In genomic region chr20:10511507-10512231, GRCh38 we compare ENCODE assay signal across 8 cellular contexts.
DNase-seq lines count a peak whose midpoint lies in the region; ATAC-seq and TF ChIP-seq lines count a peak whose summit lies in the region.

No MANE protein-coding gene starts in this region.

- H3K4me1 Mint-ChIP-seq in activated naive CD8-positive, alpha-beta T cell treated with anti-CD3 and anti-CD28 coated beads for 36 hours, result peaks cover 22% of the 10 kb centered on the region

- H3K36me3 ChIP-seq in HUES64 (ENCODE audit: insufficient read depth, low read length) (no peaks in the 10 kb centered on the region), SK-N-MC (ENCODE audit: insufficient read depth, low read length) (no peaks in the 10 kb centered on the region), heart left ventricle (no peaks in the 10 kb centered on the region), rectal smooth muscle tissue (ENCODE audit: control insufficient read depth, insufficient read depth, low read length) (no peaks in the 10 kb centered on the region)

- DNase-seq in Daoy (ENCODE audit: low read depth), result peak; percentile 97
- no peak for DNase-seq in SK-N-MC (ENCODE audit: low read depth, low spot score)
- DNase-seq in activated naive CD8-positive, alpha-beta T cell treated with anti-CD3 and anti-CD28 coated beads for 36 hours, result peak; percentile 71
- DNase-seq in heart left ventricle, result peak; percentile 77 to 81 (median 79)
- DNase-seq in NCI-H128 (lab: John Stamatoyannopoulos, UW; ENCODE audit: unreplicated experiment), result no peak

- H3K36me3 Mint-ChIP-seq in activated naive CD8-positive, alpha-beta T cell treated with anti-CD3 and anti-CD28 coated beads for 36 hours, result peaks cover 11% of the 10 kb centered on the region

- H3K27ac Mint-ChIP-seq in activated naive CD8-positive, alpha-beta T cell treated with anti-CD3 and anti-CD28 coated beads for 36 hours, result peak overlapping the region; percentile 72

- TF ChIP-seq POLR2A in heart left ventricle (IDR thresholded peaks at IDR 0.05), result no peak

- H3K4me3 ChIP-seq in HUES64 (ENCODE audit: low read length) (no peak overlapping the region), SK-N-MC (peak overlapping the region; percentile 57), heart left ventricle (peak overlapping the region in 1 of 12 donors; percentile 19), rectal smooth muscle tissue (ENCODE audit: low read length) (peak overlapping the region; percentile 41)

- no peak for TF ChIP-seq CTCF in heart left ventricle (IDR thresholded peaks at IDR 0.05)

- peak; percentile 98 for ATAC-seq in GM21576 (IDR thresholded peaks at IDR 0.05; ENCODE audit: unreplicated experiment)
- ATAC-seq in heart left ventricle, result peak; percentile 87 to 99 (median 97)

- intact Hi-C loops in heart left ventricle (cut with DNase I), result no loop called here

- H3K4me1 ChIP-seq in HUES64 (ENCODE audit: insufficient read depth, low read length) (peaks cover 40% of the 10 kb centered on the region), heart left ventricle (peaks cover 0 to 66% (median 30%) of the 10 kb centered on the region in 12 donors), rectal smooth muscle tissue (ENCODE audit: control insufficient read depth, insufficient read depth, low read length) (peaks cover 37% of the 10 kb centered on the region)

- H3K27ac ChIP-seq in HUES64 (ENCODE audit: low read depth, low read length) (peak overlapping the region; percentile 16), SK-N-MC (peak overlapping the region; percentile 86), heart left ventricle (peak overlapping the region in 9 of 12 donors; percentile 24 to 80 (median 51)), rectal smooth muscle tissue (ENCODE audit: low read depth, low read length) (peak overlapping the region; percentile 67)

- H3K9ac ChIP-seq in HUES64 (ENCODE audit: low read depth, low read length), result peak overlapping the region; percentile 28; the same call in 1 of the 2 replicates
- peak overlapping the region; percentile 36 for H3K9ac ChIP-seq in SK-N-MC (ENCODE audit: insufficient read length)
- no peak overlapping the region for H3K9ac ChIP-seq in rectal smooth muscle tissue (ENCODE audit: low read length)

- WGBS in HUES64, result 37% methylated on average over 5 of the region's 5 CpGs
- 4 to 9% (median 5%) methylated on average over 5 of the region's 5 CpGs for WGBS in heart left ventricle, 4 donors

- no peak overlapping the region for H3K4me3 Mint-ChIP-seq in activated naive CD8-positive, alpha-beta T cell treated with anti-CD3 and anti-CD28 coated beads for 36 hours

- H3K27me3 ChIP-seq in HUES64 (ENCODE audit: insufficient read depth, low read length) (no peaks in the 10 kb centered on the region), heart left ventricle (no peaks in the 10 kb centered on the region), rectal smooth muscle tissue (ENCODE audit: control insufficient read depth, insufficient read depth, low read length) (no peaks in the 10 kb centered on the region)

- no peaks in the 10 kb centered on the region for H3K9me3 ChIP-seq in HUES64 (ENCODE audit: insufficient read depth, low read depth, low read length)
- no peaks in the 10 kb centered on the region for H3K9me3 ChIP-seq in SK-N-MC (ENCODE audit: low read depth, low read length)
- no peaks in the 10 kb centered on the region for H3K9me3 ChIP-seq in heart left ventricle

- no peaks in the 10 kb centered on the region for H3K9me3 Mint-ChIP-seq in activated naive CD8-positive, alpha-beta T cell treated with anti-CD3 and anti-CD28 coated beads for 36 hours

- no peaks in the 10 kb centered on the region for H3K27me3 Mint-ChIP-seq in activated naive CD8-positive, alpha-beta T cell treated with anti-CD3 and anti-CD28 coated beads for 36 hours

Comparison
In these comparisons a context has a peak if more than half of its experiments do, and no peak if none do; other contexts are left out.
1. DNase-seq: peak in Daoy (single experiment), activated naive CD8-positive, alpha-beta T cell treated with anti-CD3 and anti-CD28 coated beads for 36 hours (single experiment) and heart left ventricle (5 of 5); none in SK-N-MC (single experiment) and NCI-H128 (single experiment).
2. H3K27ac ChIP-seq: peak in every context shown above with its lines; median percentile 86 in SK-N-MC; 67 in rectal smooth muscle tissue; 51 in heart left ventricle; 16 in HUES64.